ENCODE assay signal across 29 cellular contexts in the genomic region with DNA sequence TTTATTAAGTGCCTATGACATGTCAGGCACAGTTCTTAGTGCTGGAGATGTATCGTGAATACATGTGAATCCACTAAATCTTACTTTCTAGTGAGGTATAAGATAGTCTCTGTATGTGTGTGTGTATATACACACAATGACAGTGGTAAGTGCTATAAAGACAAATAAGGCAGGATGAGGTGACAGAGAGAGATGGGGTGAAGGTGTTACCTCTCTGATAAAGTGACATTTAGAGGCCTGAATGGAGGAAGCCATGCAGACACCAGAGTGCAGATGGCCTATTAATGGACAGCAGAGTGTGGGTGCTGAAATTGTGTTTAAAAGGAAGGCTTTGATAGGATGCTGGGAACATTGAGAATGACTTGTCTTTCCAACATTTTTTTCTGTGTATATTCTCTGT.
"Had no signal": no experiment of that assay in that cellular context is flagged by ENCODE, and none has a peak within 500 bp of the region (broad histone marks: within the 10 kb centered on the region; RNA-seq: fewer than 3 reads in every experiment).

No MANE protein-coding gene starts in this region.

- H3K9me3 Mint-ChIP-seq: nephron progenitor cell; stimulated activated naive B cell treated with anti-CD40 and anti-IgM and Interleukin-4, amounts not matched to agents 10 μg/mL and 1 μg/mL and 100 μg/mL, for 72 hours; stimulated activated naive CD8-positive, alpha-beta T cell treated with anti-CD3 and anti-CD28 coated beads, Interleukin-15, Interleukin-2, amounts not matched to agents 100 ng/mL and 50 ng/mL, for 24 hours had no signal

- H3K27me3 Mint-ChIP-seq: naive B cell; naive thymus-derived CD8-positive, alpha-beta T cell; stimulated activated naive B cell treated with anti-CD40 and anti-IgM and Interleukin-4, amounts not matched to agents 10 μg/mL and 1 μg/mL and 100 μg/mL, for 72 hours; stimulated activated naive CD8-positive, alpha-beta T cell treated with anti-CD3 and anti-CD28 coated beads, Interleukin-15, Interleukin-2, amounts not matched to agents 100 ng/mL and 50 ng/mL, for 24 hours had no signal

- H3K27ac Mint-ChIP-seq: naive B cell; naive thymus-derived CD8-positive, alpha-beta T cell; nephron progenitor cell; stimulated activated naive B cell treated with anti-CD40 and anti-IgM and Interleukin-4, amounts not matched to agents 10 μg/mL and 1 μg/mL and 100 μg/mL, for 72 hours; stimulated activated naive CD8-positive, alpha-beta T cell treated with anti-CD3 and anti-CD28 coated beads, Interleukin-15, Interleukin-2, amounts not matched to agents 100 ng/mL and 50 ng/mL, for 24 hours had no signal

- DNase-seq: naive B cell; naive thymus-derived CD8-positive, alpha-beta T cell; nephron progenitor cell; nucleus accumbens; pancreas; retina; right cardiac atrium; right lobe of liver; sigmoid colon; small intestine; stimulated activated CD4-positive, alpha-beta T cell treated with anti-CD3 and anti-CD28 coated beads, Interleukin-15, amount 100 ng/mL, for 24 hours; stimulated activated CD4-positive, alpha-beta T cell treated with anti-CD3 and anti-CD28 coated beads, Interleukin-2, amount 100 ng/mL, for 24 hours; stimulated activated CD4-positive, alpha-beta T cell treated with anti-CD3 and anti-CD28 coated beads, Interleukin-2, amount 100 ng/mL, for 48 hours; stimulated activated CD4-positive, alpha-beta T cell treated with anti-CD3 and anti-CD28 coated beads, Interleukin-4, amount 100 ng/mL, for 4 hours; stimulated activated CD8-positive, alpha-beta memory T cell treated with anti-CD3 and anti-CD28 coated beads, Interleukin-4, amount 100 ng/mL, for 48 hours; stimulated activated naive B cell treated with anti-CD40 and anti-IgM and Interleukin-4, amounts not matched to agents 10 μg/mL and 1 μg/mL and 100 μg/mL, for 72 hours; stimulated activated naive CD4-positive, alpha-beta T cell treated with Interleukin-2 at 50 U/mL for 16 hours; stomach; thyroid gland; trophoblast cell; upper lobe of left lung had no signal

- H3K27me3 ChIP-seq: neutrophil, pancreas, right lobe of liver, sigmoid colon, stomach, thyroid gland, tibial nerve, upper lobe of left lung, vagina had no signal

- ATAC-seq: naive thymus-derived CD8-positive, alpha-beta T cell; pancreas; right cardiac atrium; right lobe of liver; stimulated activated naive B cell treated with anti-CD40 and anti-IgM and Interleukin-4, amounts not matched to agents 10 μg/mL and 1 μg/mL and 100 μg/mL, for 72 hours had no signal

- H3K4me3 Mint-ChIP-seq: naive B cell; naive thymus-derived CD8-positive, alpha-beta T cell; nephron progenitor cell; neural crest cell; stimulated activated naive B cell treated with anti-CD40 and anti-IgM and Interleukin-4, amounts not matched to agents 10 μg/mL and 1 μg/mL and 100 μg/mL, for 72 hours; stimulated activated naive CD8-positive, alpha-beta T cell treated with anti-CD3 and anti-CD28 coated beads, Interleukin-15, Interleukin-2, amounts not matched to agents 100 ng/mL and 50 ng/mL, for 24 hours had no signal

- H3K9me3 ChIP-seq: neutrophil, pancreas, prostate gland, right lobe of liver, sigmoid colon, stomach, thoracic aorta, thyroid gland, tibial nerve, upper lobe of left lung, vagina had no signal

- H3K4me3 ChIP-seq: pancreas, prostate gland, right lobe of liver, sigmoid colon, stomach, thoracic aorta, thyroid gland, tibial nerve, upper lobe of left lung, vagina had no signal

- H3K4me1 Mint-ChIP-seq: stimulated activated naive B cell treated with anti-CD40 and anti-IgM and Interleukin-4, amounts not matched to agents 10 μg/mL and 1 μg/mL and 100 μg/mL, for 72 hours had no signal

- H3K27ac ChIP-seq: neutrophil, pancreas, prostate gland, right lobe of liver, sigmoid colon, stomach, thoracic aorta, thyroid gland, tibial nerve, upper lobe of left lung, vagina had no signal

- H3K36me3 ChIP-seq: neutrophil, pancreas, prostate gland, right lobe of liver, sigmoid colon, stomach, thoracic aorta, thyroid gland, tibial nerve, upper lobe of left lung, vagina had no signal

- FAIRE-seq: pancreas, small intestine, urothelium cell line had no signal

- H3K36me3 Mint-ChIP-seq: naive B cell; stimulated activated naive B cell treated with anti-CD40 and anti-IgM and Interleukin-4, amounts not matched to agents 10 μg/mL and 1 μg/mL and 100 μg/mL, for 72 hours had no signal

- H3K4me1 ChIP-seq: pancreas, prostate gland, right lobe of liver, sigmoid colon, stomach, thyroid gland, upper lobe of left lung, vagina had no signal
